In the genomic region with DNA sequence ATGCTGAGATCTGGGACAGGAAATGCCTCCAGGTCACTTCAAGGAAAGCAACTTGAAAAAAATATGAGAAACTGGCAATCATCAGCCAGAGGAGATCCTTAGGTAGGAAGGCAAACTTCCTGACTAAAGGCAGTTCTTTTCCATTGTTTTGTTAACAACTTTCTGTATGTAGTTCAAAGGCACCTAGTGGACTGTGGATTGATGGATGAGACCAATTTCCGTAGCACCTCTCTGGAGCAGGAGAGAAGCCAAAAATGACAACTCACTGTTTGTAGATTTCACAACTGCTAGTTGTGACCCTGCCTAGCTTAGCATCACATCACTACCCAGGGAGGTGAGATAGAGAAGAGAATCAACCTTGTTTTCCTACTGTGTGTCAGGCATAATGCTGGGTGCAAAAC, we compare ENCODE assay signal across 1 cellular context.
TF ChIP-seq lines count a peak whose summit lies in the region.

No MANE protein-coding gene starts in this region.

TF ChIP-seq in H1, 55 proteins besides CTCF, POLR2A, EP300 and RAD21 (continued from another document):
- TF ChIP-seq SP1 (IDR thresholded peaks at IDR 0.05; ENCODE audit: low read depth, low read length): no peak
- TF ChIP-seq, protein P1, sequence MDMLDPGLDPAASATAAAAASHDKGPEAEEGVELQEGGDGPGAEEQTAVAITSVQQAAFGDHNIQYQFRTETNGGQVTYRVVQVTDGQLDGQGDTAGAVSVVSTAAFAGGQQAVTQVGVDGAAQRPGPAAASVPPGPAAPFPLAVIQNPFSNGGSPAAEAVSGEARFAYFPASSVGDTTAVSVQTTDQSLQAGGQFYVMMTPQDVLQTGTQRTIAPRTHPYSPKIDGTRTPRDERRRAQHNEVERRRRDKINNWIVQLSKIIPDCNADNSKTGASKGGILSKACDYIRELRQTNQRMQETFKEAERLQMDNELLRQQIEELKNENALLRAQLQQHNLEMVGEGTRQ (IDR thresholded peaks at IDR 0.05; ENCODE audit: low read length): no peak
- no peak for TF ChIP-seq HDAC6 (IDR thresholded peaks at IDR 0.05; ENCODE audit: low read depth, low read length)
- no peak for TF ChIP-seq YY1 (IDR thresholded peaks at IDR 0.05; ENCODE audit: low read depth, low read length)
- TF ChIP-seq ZNF274 (IDR thresholded peaks at IDR 0.05; ENCODE audit: borderline replicate concordance, extremely low read depth, low read length): no peak
- TF ChIP-seq EZH2 (IDR thresholded peaks at IDR 0.05; ENCODE audit: low read depth, low read length, severe bottlenecking): no peak
- no peak for TF ChIP-seq TAF7 (optimal IDR thresholded peaks at IDR 0.05; ENCODE audit: borderline replicate concordance, low read depth, low read length)
- TF ChIP-seq, protein P2, sequence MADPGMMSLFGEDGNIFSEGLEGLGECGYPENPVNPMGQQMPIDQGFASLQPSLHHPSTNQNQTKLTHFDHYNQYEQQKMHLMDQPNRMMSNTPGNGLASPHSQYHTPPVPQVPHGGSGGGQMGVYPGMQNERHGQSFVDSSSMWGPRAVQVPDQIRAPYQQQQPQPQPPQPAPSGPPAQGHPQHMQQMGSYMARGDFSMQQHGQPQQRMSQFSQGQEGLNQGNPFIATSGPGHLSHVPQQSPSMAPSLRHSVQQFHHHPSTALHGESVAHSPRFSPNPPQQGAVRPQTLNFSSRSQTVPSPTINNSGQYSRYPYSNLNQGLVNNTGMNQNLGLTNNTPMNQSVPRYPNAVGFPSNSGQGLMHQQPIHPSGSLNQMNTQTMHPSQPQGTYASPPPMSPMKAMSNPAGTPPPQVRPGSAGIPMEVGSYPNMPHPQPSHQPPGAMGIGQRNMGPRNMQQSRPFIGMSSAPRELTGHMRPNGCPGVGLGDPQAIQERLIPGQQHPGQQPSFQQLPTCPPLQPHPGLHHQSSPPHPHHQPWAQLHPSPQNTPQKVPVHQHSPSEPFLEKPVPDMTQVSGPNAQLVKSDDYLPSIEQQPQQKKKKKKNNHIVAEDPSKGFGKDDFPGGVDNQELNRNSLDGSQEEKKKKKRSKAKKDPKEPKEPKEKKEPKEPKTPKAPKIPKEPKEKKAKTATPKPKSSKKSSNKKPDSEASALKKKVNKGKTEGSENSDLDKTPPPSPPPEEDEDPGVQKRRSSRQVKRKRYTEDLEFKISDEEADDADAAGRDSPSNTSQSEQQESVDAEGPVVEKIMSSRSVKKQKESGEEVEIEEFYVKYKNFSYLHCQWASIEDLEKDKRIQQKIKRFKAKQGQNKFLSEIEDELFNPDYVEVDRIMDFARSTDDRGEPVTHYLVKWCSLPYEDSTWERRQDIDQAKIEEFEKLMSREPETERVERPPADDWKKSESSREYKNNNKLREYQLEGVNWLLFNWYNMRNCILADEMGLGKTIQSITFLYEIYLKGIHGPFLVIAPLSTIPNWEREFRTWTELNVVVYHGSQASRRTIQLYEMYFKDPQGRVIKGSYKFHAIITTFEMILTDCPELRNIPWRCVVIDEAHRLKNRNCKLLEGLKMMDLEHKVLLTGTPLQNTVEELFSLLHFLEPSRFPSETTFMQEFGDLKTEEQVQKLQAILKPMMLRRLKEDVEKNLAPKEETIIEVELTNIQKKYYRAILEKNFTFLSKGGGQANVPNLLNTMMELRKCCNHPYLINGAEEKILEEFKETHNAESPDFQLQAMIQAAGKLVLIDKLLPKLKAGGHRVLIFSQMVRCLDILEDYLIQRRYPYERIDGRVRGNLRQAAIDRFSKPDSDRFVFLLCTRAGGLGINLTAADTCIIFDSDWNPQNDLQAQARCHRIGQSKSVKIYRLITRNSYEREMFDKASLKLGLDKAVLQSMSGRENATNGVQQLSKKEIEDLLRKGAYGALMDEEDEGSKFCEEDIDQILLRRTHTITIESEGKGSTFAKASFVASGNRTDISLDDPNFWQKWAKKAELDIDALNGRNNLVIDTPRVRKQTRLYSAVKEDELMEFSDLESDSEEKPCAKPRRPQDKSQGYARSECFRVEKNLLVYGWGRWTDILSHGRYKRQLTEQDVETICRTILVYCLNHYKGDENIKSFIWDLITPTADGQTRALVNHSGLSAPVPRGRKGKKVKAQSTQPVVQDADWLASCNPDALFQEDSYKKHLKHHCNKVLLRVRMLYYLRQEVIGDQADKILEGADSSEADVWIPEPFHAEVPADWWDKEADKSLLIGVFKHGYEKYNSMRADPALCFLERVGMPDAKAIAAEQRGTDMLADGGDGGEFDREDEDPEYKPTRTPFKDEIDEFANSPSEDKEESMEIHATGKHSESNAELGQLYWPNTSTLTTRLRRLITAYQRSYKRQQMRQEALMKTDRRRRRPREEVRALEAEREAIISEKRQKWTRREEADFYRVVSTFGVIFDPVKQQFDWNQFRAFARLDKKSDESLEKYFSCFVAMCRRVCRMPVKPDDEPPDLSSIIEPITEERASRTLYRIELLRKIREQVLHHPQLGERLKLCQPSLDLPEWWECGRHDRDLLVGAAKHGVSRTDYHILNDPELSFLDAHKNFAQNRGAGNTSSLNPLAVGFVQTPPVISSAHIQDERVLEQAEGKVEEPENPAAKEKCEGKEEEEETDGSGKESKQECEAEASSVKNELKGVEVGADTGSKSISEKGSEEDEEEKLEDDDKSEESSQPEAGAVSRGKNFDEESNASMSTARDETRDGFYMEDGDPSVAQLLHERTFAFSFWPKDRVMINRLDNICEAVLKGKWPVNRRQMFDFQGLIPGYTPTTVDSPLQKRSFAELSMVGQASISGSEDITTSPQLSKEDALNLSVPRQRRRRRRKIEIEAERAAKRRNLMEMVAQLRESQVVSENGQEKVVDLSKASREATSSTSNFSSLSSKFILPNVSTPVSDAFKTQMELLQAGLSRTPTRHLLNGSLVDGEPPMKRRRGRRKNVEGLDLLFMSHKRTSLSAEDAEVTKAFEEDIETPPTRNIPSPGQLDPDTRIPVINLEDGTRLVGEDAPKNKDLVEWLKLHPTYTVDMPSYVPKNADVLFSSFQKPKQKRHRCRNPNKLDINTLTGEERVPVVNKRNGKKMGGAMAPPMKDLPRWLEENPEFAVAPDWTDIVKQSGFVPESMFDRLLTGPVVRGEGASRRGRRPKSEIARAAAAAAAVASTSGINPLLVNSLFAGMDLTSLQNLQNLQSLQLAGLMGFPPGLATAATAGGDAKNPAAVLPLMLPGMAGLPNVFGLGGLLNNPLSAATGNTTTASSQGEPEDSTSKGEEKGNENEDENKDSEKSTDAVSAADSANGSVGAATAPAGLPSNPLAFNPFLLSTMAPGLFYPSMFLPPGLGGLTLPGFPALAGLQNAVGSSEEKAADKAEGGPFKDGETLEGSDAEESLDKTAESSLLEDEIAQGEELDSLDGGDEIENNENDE (IDR thresholded peaks at IDR 0.05; ENCODE audit: insufficient replicate concordance, low read length): no peak
- TF ChIP-seq TAF1 (IDR thresholded peaks at IDR 0.05; ENCODE audit: low read depth, low read length): no peak
- no peak for TF ChIP-seq PHF8 (conservative IDR thresholded peaks at IDR 0.05; ENCODE audit: low read depth, low read length)
- TF ChIP-seq CHD2 (IDR thresholded peaks at IDR 0.05; ENCODE audit: low read length): no peak
- TF ChIP-seq KDM1A (IDR thresholded peaks at IDR 0.05; ENCODE audit: borderline replicate concordance, low read length): no peak
- no peak for TF ChIP-seq FOSL1 (IDR thresholded peaks at IDR 0.05; ENCODE audit: insufficient read depth, low read depth, low read length)
- TF ChIP-seq POLR2AphosphoS5 (IDR thresholded peaks at IDR 0.05; ENCODE audit: low read depth, low read length): no peak
